ENCODE assay signal across 8 cellular contexts in genomic region chr9:74497750-74498615, GRCh38. TPM values are rescaled to one million over a fixed set of nuclear protein-coding genes. Genes with fewer than 3 reads are reported as not detected.
DNase-seq lines count a peak whose midpoint lies in the region; ATAC-seq and TF ChIP-seq lines count a peak whose summit lies in the region.

No MANE protein-coding gene starts in this region.

- peaks cover 27% of the 10 kb centered on the region for H3K4me1 Mint-ChIP-seq in central memory CD8-positive, alpha-beta T cell
- H3K4me1 Mint-ChIP-seq in stimulated activated naive CD8-positive, alpha-beta T cell treated with anti-CD3 and anti-CD28 coated beads, Interleukin-15, Interleukin-2, amounts not matched to agents 100 ng/mL and 50 ng/mL, for 24 hours (ENCODE audit: low read depth): peaks cover 30% of the 10 kb centered on the region

- peaks cover 57% of the 10 kb centered on the region for H3K27me3 Mint-ChIP-seq in central memory CD8-positive, alpha-beta T cell
- H3K27me3 Mint-ChIP-seq in stimulated activated naive CD8-positive, alpha-beta T cell treated with anti-CD3 and anti-CD28 coated beads, Interleukin-15, Interleukin-2, amounts not matched to agents 100 ng/mL and 50 ng/mL, for 24 hours: peaks cover 76% of the 10 kb centered on the region

- peak; percentile 59 for DNase-seq in activated CD8-positive, alpha-beta memory T cell treated with anti-CD3 and anti-CD28 coated beads for 24 hours
- no peak for DNase-seq in activated CD8-positive, alpha-beta memory T cell treated with anti-CD3 and anti-CD28 coated beads, Interleukin-2, amount 50 U/mL, for 4 hours
- DNase-seq in NCI-H1048 (lab: John Stamatoyannopoulos, UW) (peak; percentile 30), left lung (peak in 1 of 2 donors; percentile 76)
- no peak for DNase-seq in central memory CD8-positive, alpha-beta T cell (ENCODE audit: low spot score in 2 of 2)
- no peak for DNase-seq in stimulated activated CD4-positive, alpha-beta T cell treated with anti-CD3 and anti-CD28 coated beads, Interleukin-12 subunit alpha, Interleukin-12 subunit beta, amount 100 ng/mL, for 4 hours
- no peak for DNase-seq in stimulated activated CD4-positive, alpha-beta T cell treated with anti-CD3 and anti-CD28 coated beads, Interleukin-4, amount 100 ng/mL, for 1 hour

- peak overlapping the region; percentile 84 for H3K27ac Mint-ChIP-seq in central memory CD8-positive, alpha-beta T cell (ENCODE audit: low read depth)
- no peak overlapping the region for H3K27ac Mint-ChIP-seq in stimulated activated naive CD8-positive, alpha-beta T cell treated with anti-CD3 and anti-CD28 coated beads, Interleukin-15, Interleukin-2, amounts not matched to agents 100 ng/mL and 50 ng/mL, for 24 hours

- ATAC-seq in central memory CD8-positive, alpha-beta T cell (replicated peaks; ENCODE audit: extremely low read depth, poor library complexity, severe bottlenecking): no peak
- peak; percentile 70 for ATAC-seq in left lung

- H3K4me1 ChIP-seq in left lung: peaks cover 3 to 35% of the 10 kb centered on the region in 2 donors

- H3K36me3 ChIP-seq in left lung: no peaks in the 10 kb centered on the region

- peak overlapping the region; percentile 42 to 56 for H3K4me3 ChIP-seq in left lung

- TF ChIP-seq CTCF in left lung (IDR thresholded peaks at IDR 0.05): no peak

- peaks cover 50 to 100% of the 10 kb centered on the region in 2 donors for H3K27me3 ChIP-seq in left lung

- peaks cover 4% of the 10 kb centered on the region for H3K36me3 Mint-ChIP-seq in central memory CD8-positive, alpha-beta T cell (ENCODE audit: insufficient read depth)
- no peaks in the 10 kb centered on the region for H3K36me3 Mint-ChIP-seq in stimulated activated naive CD8-positive, alpha-beta T cell treated with anti-CD3 and anti-CD28 coated beads, Interleukin-15, Interleukin-2, amounts not matched to agents 100 ng/mL and 50 ng/mL, for 24 hours (ENCODE audit: low read depth)

- H3K27ac ChIP-seq in left lung: no peak overlapping the region

- intact Hi-C loops in left lung (cut with DNase I): no loop called here

- peak overlapping the region; percentile 74 for H3K4me3 Mint-ChIP-seq in central memory CD8-positive, alpha-beta T cell
- peak overlapping the region; percentile 89 for H3K4me3 Mint-ChIP-seq in stimulated activated naive CD8-positive, alpha-beta T cell treated with anti-CD3 and anti-CD28 coated beads, Interleukin-15, Interleukin-2, amounts not matched to agents 100 ng/mL and 50 ng/mL, for 24 hours

- no peaks in the 10 kb centered on the region for H3K9me3 ChIP-seq in left lung

- no peaks in the 10 kb centered on the region for H3K9me3 Mint-ChIP-seq in central memory CD8-positive, alpha-beta T cell
- no peaks in the 10 kb centered on the region for H3K9me3 Mint-ChIP-seq in stimulated activated naive CD8-positive, alpha-beta T cell treated with anti-CD3 and anti-CD28 coated beads, Interleukin-15, Interleukin-2, amounts not matched to agents 100 ng/mL and 50 ng/mL, for 24 hours

RNA-seq across cellular contexts. Expression of gene RORB, which starts 0.8 kb away (rescaled TPM):
- 1 to 10 TPM; 2.9 to 5.2 TPM for total RNA-seq in left lung

Comparison
In these comparisons a context has a peak if more than half of its experiments do, and no peak if none do; other contexts are left out.
1. DNase-seq: peak in activated CD8-positive, alpha-beta memory T cell treated with anti-CD3 and anti-CD28 coated beads for 24 hours (single experiment) and NCI-H1048 (single experiment); none in activated CD8-positive, alpha-beta memory T cell treated with anti-CD3 and anti-CD28 coated beads, Interleukin-2, amount 50 U/mL, for 4 hours (single experiment), central memory CD8-positive, alpha-beta T cell (0 of 2), stimulated activated CD4-positive, alpha-beta T cell treated with anti-CD3 and anti-CD28 coated beads, Interleukin-12 subunit alpha, Interleukin-12 subunit beta, amount 100 ng/mL, for 4 hours (single experiment) and stimulated activated CD4-positive, alpha-beta T cell treated with anti-CD3 and anti-CD28 coated beads, Interleukin-4, amount 100 ng/mL, for 1 hour (single experiment).